18 cellular contexts compared by ENCODE assay signal in genomic region chr10:30744124-30744523, GRCh38.
"Had no signal": no experiment of that assay in that cellular context is flagged by ENCODE, and none has a peak within 500 bp of the region (broad histone marks: within the 10 kb centered on the region; RNA-seq: fewer than 3 reads in every experiment).

No MANE protein-coding gene starts in this region.

- H3K27ac ChIP-seq: dorsolateral prefrontal cortex, gastroesophageal sphincter, neutrophil, psoas muscle, uterus had no signal

- ATAC-seq: left cardiac atrium; left ventricle myocardium superior; naive thymus-derived CD8-positive, alpha-beta T cell; psoas muscle; sciatic nerve had no signal

- H3K9me3 Mint-ChIP-seq: naive thymus-derived CD8-positive, alpha-beta T cell; type B pancreatic cell had no signal

- H3K4me3 ChIP-seq: dorsolateral prefrontal cortex, gastroesophageal sphincter, lung, psoas muscle, skin epidermis, uterus had no signal

- H3K4me3 Mint-ChIP-seq: naive thymus-derived CD8-positive, alpha-beta T cell; type B pancreatic cell had no signal

- H3K27ac Mint-ChIP-seq: naive thymus-derived CD8-positive, alpha-beta T cell; type B pancreatic cell had no signal

- H3K9me3 ChIP-seq: gastroesophageal sphincter, neutrophil, psoas muscle, uterus had no signal

- H3K27me3 ChIP-seq: dorsolateral prefrontal cortex, gastroesophageal sphincter, neutrophil, uterus had no signal

- DNase-seq: cortex of kidney; dorsolateral prefrontal cortex; effector CD8-positive, alpha-beta T cell; kidney; left cardiac atrium; left ventricle myocardium superior; mesendoderm; naive thymus-derived CD8-positive, alpha-beta T cell; psoas muscle; stimulated activated CD4-positive, alpha-beta T cell treated with anti-CD3 and anti-CD28 coated beads, Interleukin-12 subunit alpha, Interleukin-12 subunit beta, amount 100 ng/mL, for 4 hours; stimulated activated naive CD4-positive, alpha-beta T cell treated with Interleukin-2 at 50 U/mL for 16 hours; uterus had no signal

- H3K36me3 Mint-ChIP-seq: naive thymus-derived CD8-positive, alpha-beta T cell; type B pancreatic cell had no signal

- H3K4me1 ChIP-seq: gastroesophageal sphincter, psoas muscle, uterus had no signal

- H3K36me3 ChIP-seq: gastroesophageal sphincter, neutrophil, uterus had no signal
